ENCODE assay signal across 1 cellular context in the genomic region with DNA sequence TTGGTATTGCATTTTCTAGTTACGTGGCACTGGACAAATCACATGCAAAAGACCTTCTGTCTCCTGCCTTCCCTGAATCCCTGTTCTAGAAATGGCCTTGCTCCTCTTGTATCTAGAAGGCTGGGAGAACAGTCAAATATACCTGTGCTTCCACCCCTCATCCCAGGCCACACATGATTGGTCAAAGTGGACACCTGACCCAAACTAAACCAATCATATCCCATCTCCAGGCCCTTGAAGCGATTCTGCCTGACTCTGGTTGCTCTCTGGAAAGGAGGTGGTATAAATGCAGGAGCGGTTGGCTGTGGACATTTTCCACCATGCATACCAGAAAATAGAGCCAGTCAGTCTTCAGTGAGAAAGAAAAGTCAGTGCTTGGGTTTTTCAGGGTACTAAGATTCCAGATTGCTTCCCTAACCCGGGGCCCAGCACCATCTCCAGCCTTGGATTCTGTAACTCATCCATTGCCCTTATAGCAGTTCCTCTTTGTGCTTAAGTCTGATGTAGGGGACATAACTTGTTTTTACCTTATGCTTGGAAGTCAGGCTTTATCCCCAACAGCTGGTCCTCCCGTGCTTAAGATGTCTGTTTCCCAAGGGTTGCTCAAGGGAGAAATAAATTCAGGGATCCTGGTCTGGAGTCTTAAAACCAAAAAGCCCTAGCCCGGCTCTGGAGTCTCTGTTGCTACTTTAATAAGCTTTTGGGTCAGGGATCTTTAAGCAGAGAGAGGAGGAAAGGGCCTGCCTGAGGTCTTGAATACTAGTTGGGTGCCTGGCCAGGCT.
TF ChIP-seq lines count a peak whose summit lies in the region.

No MANE protein-coding gene starts in this region.

TF ChIP-seq in GM23338, 12 proteins besides CTCF, POLR2A, EP300 and RAD21 (continued from another document):
- TF ChIP-seq, protein P1, sequence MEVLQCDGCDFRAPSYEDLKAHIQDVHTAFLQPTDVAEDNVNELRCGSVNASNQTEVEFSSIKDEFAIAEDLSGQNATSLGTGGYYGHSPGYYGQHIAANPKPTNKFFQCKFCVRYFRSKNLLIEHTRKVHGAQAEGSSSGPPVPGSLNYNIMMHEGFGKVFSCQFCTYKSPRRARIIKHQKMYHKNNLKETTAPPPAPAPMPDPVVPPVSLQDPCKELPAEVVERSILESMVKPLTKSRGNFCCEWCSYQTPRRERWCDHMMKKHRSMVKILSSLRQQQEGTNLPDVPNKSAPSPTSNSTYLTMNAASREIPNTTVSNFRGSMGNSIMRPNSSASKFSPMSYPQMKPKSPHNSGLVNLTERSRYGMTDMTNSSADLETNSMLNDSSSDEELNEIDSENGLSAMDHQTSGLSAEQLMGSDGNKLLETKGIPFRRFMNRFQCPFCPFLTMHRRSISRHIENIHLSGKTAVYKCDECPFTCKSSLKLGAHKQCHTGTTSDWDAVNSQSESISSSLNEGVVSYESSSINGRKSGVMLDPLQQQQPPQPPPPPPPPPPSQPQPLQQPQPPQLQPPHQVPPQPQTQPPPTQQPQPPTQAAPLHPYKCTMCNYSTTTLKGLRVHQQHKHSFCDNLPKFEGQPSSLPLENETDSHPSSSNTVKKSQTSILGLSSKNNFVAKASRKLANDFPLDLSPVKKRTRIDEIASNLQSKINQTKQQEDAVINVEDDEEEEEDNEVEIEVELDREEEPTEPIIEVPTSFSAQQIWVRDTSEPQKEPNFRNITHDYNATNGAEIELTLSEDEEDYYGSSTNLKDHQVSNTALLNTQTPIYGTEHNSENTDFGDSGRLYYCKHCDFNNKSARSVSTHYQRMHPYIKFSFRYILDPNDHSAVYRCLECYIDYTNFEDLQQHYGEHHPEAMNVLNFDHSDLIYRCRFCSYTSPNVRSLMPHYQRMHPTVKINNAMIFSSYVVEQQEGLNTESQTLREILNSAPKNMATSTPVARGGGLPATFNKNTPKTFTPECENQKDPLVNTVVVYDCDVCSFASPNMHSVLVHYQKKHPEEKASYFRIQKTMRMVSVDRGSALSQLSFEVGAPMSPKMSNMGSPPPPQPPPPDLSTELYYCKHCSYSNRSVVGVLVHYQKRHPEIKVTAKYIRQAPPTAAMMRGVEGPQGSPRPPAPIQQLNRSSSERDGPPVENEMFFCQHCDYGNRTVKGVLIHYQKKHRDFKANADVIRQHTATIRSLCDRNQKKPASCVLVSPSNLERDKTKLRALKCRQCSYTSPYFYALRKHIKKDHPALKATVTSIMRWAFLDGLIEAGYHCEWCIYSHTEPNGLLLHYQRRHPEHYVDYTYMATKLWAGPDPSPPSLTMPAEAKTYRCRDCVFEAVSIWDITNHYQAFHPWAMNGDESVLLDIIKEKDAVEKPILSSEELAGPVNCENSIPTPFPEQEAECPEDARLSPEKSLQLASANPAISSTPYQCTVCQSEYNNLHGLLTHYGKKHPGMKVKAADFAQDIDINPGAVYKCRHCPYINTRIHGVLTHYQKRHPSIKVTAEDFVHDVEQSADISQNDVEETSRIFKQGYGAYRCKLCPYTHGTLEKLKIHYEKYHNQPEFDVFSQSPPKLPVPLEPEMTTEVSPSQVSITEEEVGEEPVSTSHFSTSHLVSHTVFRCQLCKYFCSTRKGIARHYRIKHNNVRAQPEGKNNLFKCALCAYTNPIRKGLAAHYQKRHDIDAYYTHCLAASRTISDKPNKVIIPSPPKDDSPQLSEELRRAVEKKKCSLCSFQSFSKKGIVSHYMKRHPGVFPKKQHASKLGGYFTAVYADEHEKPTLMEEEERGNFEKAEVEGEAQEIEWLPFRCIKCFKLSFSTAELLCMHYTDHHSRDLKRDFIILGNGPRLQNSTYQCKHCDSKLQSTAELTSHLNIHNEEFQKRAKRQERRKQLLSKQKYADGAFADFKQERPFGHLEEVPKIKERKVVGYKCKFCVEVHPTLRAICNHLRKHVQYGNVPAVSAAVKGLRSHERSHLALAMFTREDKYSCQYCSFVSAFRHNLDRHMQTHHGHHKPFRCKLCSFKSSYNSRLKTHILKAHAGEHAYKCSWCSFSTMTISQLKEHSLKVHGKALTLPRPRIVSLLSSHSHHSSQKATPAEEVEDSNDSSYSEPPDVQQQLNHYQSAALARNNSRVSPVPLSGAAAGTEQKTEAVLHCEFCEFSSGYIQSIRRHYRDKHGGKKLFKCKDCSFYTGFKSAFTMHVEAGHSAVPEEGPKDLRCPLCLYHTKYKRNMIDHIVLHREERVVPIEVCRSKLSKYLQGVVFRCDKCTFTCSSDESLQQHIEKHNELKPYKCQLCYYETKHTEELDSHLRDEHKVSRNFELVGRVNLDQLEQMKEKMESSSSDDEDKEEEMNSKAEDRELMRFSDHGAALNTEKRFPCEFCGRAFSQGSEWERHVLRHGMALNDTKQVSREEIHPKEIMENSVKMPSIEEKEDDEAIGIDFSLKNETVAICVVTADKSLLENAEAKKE (CRISPR knock-in tag; IDR thresholded peaks at IDR 0.05), result no peak
- TF ChIP-seq STAT1 (IDR thresholded peaks at IDR 0.05; ENCODE audit: unreplicated experiment) (no peak), CREB1 (CRISPR knock-in tag; IDR thresholded peaks at IDR 0.05; ENCODE audit: low read depth) (no peak), ZNF114 (CRISPR knock-in tag; IDR thresholded peaks at IDR 0.05) (no peak), JUNB (IDR thresholded peaks at IDR 0.05; ENCODE audit: unreplicated experiment) (no peak), EZH2 (IDR thresholded peaks at IDR 0.05; ENCODE audit: low read depth, unreplicated experiment) (no peak), EZH2phosphoT487 (IDR thresholded peaks at IDR 0.05; ENCODE audit: unreplicated experiment) (no peak), NANOG (IDR thresholded peaks at IDR 0.05; ENCODE audit: borderline replicate concordance) (no peak), POLR2AphosphoS5 (IDR thresholded peaks at IDR 0.05; ENCODE audit: low read depth) (no peak), ZNF331 (CRISPR knock-in tag; IDR thresholded peaks at IDR 0.05; ENCODE audit: low read depth) (no peak)
- TF ChIP-seq, protein P2, sequence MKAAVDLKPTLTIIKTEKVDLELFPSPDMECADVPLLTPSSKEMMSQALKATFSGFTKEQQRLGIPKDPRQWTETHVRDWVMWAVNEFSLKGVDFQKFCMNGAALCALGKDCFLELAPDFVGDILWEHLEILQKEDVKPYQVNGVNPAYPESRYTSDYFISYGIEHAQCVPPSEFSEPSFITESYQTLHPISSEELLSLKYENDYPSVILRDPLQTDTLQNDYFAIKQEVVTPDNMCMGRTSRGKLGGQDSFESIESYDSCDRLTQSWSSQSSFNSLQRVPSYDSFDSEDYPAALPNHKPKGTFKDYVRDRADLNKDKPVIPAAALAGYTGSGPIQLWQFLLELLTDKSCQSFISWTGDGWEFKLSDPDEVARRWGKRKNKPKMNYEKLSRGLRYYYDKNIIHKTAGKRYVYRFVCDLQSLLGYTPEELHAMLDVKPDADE (IDR thresholded peaks at IDR 0.05), result no peak
